ENCODE assay signal across 14 cellular contexts in the genomic region with DNA sequence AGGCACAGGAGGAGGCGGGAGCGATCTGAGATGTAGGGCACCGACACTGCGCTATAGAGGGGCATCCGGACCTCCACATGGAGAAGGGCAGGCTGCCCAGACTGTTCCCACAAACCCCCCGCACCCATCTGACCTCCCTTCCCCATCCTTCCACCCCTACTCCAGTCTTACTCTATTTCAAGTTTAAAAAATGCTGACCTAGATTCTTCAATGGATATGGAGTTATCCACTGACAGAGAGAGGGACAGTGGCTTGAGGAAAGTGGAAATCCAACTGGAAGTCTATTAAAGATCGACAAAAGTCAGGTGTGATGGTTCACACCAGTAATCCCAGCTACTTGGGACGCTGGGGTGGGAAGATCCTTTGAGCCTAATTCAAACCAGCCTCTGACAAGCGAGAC. TPM values are rescaled to one million over a fixed set of nuclear protein-coding genes. Genes with fewer than 3 reads are reported as not detected.
"Had no signal": no experiment of that assay in that cellular context is flagged by ENCODE, and none has a peak within 500 bp of the region (broad histone marks: within the 10 kb centered on the region; RNA-seq: fewer than 3 reads in every experiment).

No MANE protein-coding gene starts in this region.

- H3K4me3 ChIP-seq: coronary artery, heart left ventricle, spleen, tibial artery, uterus had no signal

- H3K36me3 Mint-ChIP-seq: activated naive CD8-positive, alpha-beta T cell treated with anti-CD3 and anti-CD28 coated beads, Interleukin-2, amount 10 ng/mL, durations not matched to agents 7 days and 5 days had no signal

- H3K9me3 Mint-ChIP-seq: activated naive CD4-positive, alpha-beta T cell treated with anti-CD3 and anti-CD28 coated beads for 36 hours; activated naive CD8-positive, alpha-beta T cell treated with anti-CD3 and anti-CD28 coated beads, Interleukin-2, amount 10 ng/mL, durations not matched to agents 7 days and 5 days; stimulated activated naive CD8-positive, alpha-beta T cell treated with anti-CD3 and anti-CD28 coated beads, Interleukin-15, Interleukin-2, amounts not matched to agents 100 ng/mL and 50 ng/mL, for 24 hours had no signal

- H3K27ac Mint-ChIP-seq: activated naive CD4-positive, alpha-beta T cell treated with anti-CD3 and anti-CD28 coated beads for 36 hours; activated naive CD8-positive, alpha-beta T cell treated with anti-CD3 and anti-CD28 coated beads, Interleukin-2, amount 10 ng/mL, durations not matched to agents 7 days and 5 days; progenitor cell of endocrine pancreas; stimulated activated naive CD8-positive, alpha-beta T cell treated with anti-CD3 and anti-CD28 coated beads, Interleukin-15, Interleukin-2, amounts not matched to agents 100 ng/mL and 50 ng/mL, for 24 hours had no signal

- H3K27me3 Mint-ChIP-seq: activated naive CD8-positive, alpha-beta T cell treated with anti-CD3 and anti-CD28 coated beads, Interleukin-2, amount 10 ng/mL, durations not matched to agents 7 days and 5 days; stimulated activated naive CD8-positive, alpha-beta T cell treated with anti-CD3 and anti-CD28 coated beads, Interleukin-15, Interleukin-2, amounts not matched to agents 100 ng/mL and 50 ng/mL, for 24 hours had no signal

- FAIRE-seq: bronchial epithelial cell had no signal

- H3K9me3 ChIP-seq: heart left ventricle, spleen, tibial artery, uterus had no signal

- DNase-seq: activated effector memory CD4-positive, alpha-beta T cell treated with Interleukin-2 at 50 U/mL for 16 hours; amniotic stem cell; heart left ventricle; left cardiac atrium; tibial artery had no signal

- H3K4me3 Mint-ChIP-seq: activated naive CD4-positive, alpha-beta T cell treated with anti-CD3 and anti-CD28 coated beads for 36 hours; activated naive CD8-positive, alpha-beta T cell treated with anti-CD3 and anti-CD28 coated beads, Interleukin-2, amount 10 ng/mL, durations not matched to agents 7 days and 5 days; stimulated activated naive CD8-positive, alpha-beta T cell treated with anti-CD3 and anti-CD28 coated beads, Interleukin-15, Interleukin-2, amounts not matched to agents 100 ng/mL and 50 ng/mL, for 24 hours had no signal

- H3K27ac ChIP-seq: coronary artery, spleen had no signal

- H3K36me3 ChIP-seq: heart left ventricle, spleen, uterus had no signal

- H3K4me1 ChIP-seq: uterus had no signal

- H3K27me3 ChIP-seq: tibial artery, uterus had no signal

RNA-seq across cellular contexts. Expression of a gene that starts 28.8 kb away (rescaled TPM):
- total RNA-seq: activated naive CD4-positive, alpha-beta T cell treated with anti-CD3 and anti-CD28 coated beads for 36 hours; bronchial epithelial cell; myocyte had no signal
